Comparison of ENCODE assay signal across 8 cellular contexts in the genomic region with DNA sequence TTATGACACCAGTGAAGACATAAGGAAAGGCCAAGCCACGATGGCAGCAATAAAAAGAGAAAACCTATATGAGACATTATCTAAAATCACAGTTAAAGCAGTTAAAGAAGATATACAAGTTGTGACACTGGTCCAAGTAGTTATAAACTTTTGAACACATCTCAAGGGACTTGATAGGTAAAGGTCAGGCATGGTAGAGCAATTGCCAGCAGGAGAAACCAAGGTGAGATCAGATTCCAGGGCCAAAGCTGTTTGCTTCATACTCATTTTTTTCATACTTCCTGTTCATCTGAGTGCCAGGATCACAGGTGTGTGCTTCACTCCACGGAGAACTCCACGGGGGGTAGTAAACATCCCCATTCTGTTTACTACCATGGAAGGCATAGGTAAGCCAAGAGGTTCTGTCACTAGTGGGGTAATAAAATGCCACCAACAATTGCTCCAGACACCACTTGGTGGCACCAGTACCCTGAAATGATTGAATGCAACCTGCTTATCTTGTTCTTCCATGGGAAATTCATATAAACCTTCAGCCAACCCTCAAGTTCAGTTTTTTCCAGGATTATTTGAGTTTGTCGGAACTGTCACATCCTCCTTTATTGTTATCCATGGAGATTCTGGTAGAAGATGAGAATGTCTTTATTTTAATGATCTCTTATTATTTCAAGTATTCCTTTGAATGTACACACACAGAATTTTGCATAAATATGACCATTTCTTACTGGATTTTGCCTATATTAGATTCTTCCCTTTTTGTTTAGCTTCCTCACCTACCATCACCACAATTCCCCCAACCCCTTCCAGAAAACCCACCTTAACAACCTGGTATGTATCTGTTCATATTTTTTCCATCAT. TPM values are rescaled to one million over a fixed set of nuclear protein-coding genes. Genes with fewer than 3 reads are reported as not detected.
DNase-seq lines count a peak whose midpoint lies in the region; ATAC-seq, FAIRE-seq and TF ChIP-seq lines count a peak whose summit lies in the region.

No MANE protein-coding gene starts in this region.

- H3K27me3 Mint-ChIP-seq in Caco-2 (ENCODE audit: insufficient read depth, unreplicated experiment), result no peaks in the 10 kb centered on the region

- peaks cover 15% of the 10 kb centered on the region for H3K9me3 Mint-ChIP-seq in Caco-2 (ENCODE audit: unreplicated experiment)

- intact Hi-C loops in Caco-2 (cut with micrococcal nuclease; ENCODE audit: unreplicated experiment) (loop anchor here (1.0 kb wide), 3 partner anchors 154 to 530 kb away; no protein-coding TSS in a partner anchor), vagina (cut with DNase I) (no loop called here)

- H3K4me1 Mint-ChIP-seq in Caco-2 (ENCODE audit: low read depth, unreplicated experiment), result peaks cover 13% of the 10 kb centered on the region

- H3K27me3 ChIP-seq in Caco-2 (replicated peaks; ENCODE audit: control insufficient read depth, insufficient read depth, low read length), result no peaks in the 10 kb centered on the region
- H3K27me3 ChIP-seq in bronchial epithelial cell (ENCODE audit: control insufficient read depth, insufficient read depth, low read length), result no peaks in the 10 kb centered on the region
- no peaks in the 10 kb centered on the region for H3K27me3 ChIP-seq in vagina

- POLR2A ChIA-PET in Caco-2 (lab: Charles Lee), result no interaction called here

- CTCF ChIA-PET in Caco-2 (lab: Charles Lee), result interaction anchor here (0.6 kb wide), 2 partner anchors 184 to 234 kb away, joined by 3 read pairs; no protein-coding TSS in a partner anchor

- H3K4me3 ChIP-seq in Caco-2 (ENCODE audit: low read depth, low read length), result no peak overlapping the region
- no peak overlapping the region for H3K4me3 ChIP-seq in bronchial epithelial cell (ENCODE audit: low read depth, low read length)
- H3K4me3 ChIP-seq in vagina, result no peak overlapping the region

- no peaks in the 10 kb centered on the region for H3K36me3 ChIP-seq in Caco-2 (ENCODE audit: control insufficient read depth, insufficient read depth, low read length)
- no peaks in the 10 kb centered on the region for H3K36me3 ChIP-seq in bronchial epithelial cell (ENCODE audit: control insufficient read depth, insufficient read depth, low read length)
- H3K36me3 ChIP-seq in vagina, result no peaks in the 10 kb centered on the region

- no peak overlapping the region for H3K27ac ChIP-seq in vagina

- peaks cover 18% of the 10 kb centered on the region for H3K4me1 ChIP-seq in Caco-2
- H3K4me1 ChIP-seq in vagina, result peaks cover 4% of the 10 kb centered on the region

- H3K27ac Mint-ChIP-seq in Caco-2 (ENCODE audit: unreplicated experiment), result no peak overlapping the region

- BruUV-seq in Caco-2 (replicated peaks; lab: Mats Ljungman, UMichigan), result no TSS peak

- TF ChIP-seq CTCF in Caco-2 (IDR thresholded peaks at IDR 0.05; ENCODE audit: insufficient read depth in 1 of 2, low read depth in 1 of 2, low read length in 1 of 2, severe bottlenecking in 1 of 2, unreplicated experiment in 1 of 2) (peak; percentile 39 to 43), bronchial epithelial cell (IDR thresholded peaks at IDR 0.05; ENCODE audit: insufficient read depth, low read length, severe bottlenecking) (peak; percentile 58), vagina (IDR thresholded peaks at IDR 0.05) (peak in 1 of 3 experiments; percentile 8)

- H3K36me3 Mint-ChIP-seq in Caco-2 (ENCODE audit: insufficient read depth, unreplicated experiment), result no peaks in the 10 kb centered on the region

- DNase-seq in Caco-2 (peak; percentile 49 to 54), HCEC 1CT (peak; percentile 42), NCI-H446 treated with DMSO at 0.1 percent for 48 hours (lab: John Stamatoyannopoulos, UW) (peak; percentile 18), bronchial epithelial cell (ENCODE audit: low read depth) (peak; percentile 47), medulla oblongata (ENCODE audit: extremely low spot score) (peak; percentile 67), vagina (ENCODE audit: extremely low spot score in 2 of 2) (no peak), T-helper 9 cell (no peak)

- no peak for TF ChIP-seq POLR2A in vagina (IDR thresholded peaks at IDR 0.05)

- peak; percentile 73 for FAIRE-seq in bronchial epithelial cell (lab: Jason Lieb, UNC)

- H3K4me3 Mint-ChIP-seq in Caco-2 (ENCODE audit: unreplicated experiment), result no peak overlapping the region

- ATAC-seq in GM21390 (IDR thresholded peaks at IDR 0.05; ENCODE audit: unreplicated experiment), result no peak

- no peaks in the 10 kb centered on the region for H3K9me3 ChIP-seq in Caco-2
- no peaks in the 10 kb centered on the region for H3K9me3 ChIP-seq in vagina

RNA-seq across cellular contexts. Expression of a gene that starts 59.2 kb away (rescaled TPM):
- total RNA-seq in Caco-2 (2022) (86.4 and 99.9 TPM in 2 replicates), bronchial epithelial cell (0.26 TPM in 1 of 2 replicates, not detected in the other), vagina (2.9 TPM)

Comparison
In these comparisons a context has a peak if more than half of its experiments do, and no peak if none do; other contexts are left out.
1. DNase-seq: peak in Caco-2 (2 of 2), HCEC 1CT (single experiment), NCI-H446 treated with DMSO at 0.1 percent for 48 hours (single experiment), bronchial epithelial cell (single experiment) and medulla oblongata (single experiment); none in vagina (0 of 2) and T-helper 9 cell (single experiment).
2. RNA of a gene that starts 59.2 kb away (total RNA-seq): 86.4 to 99.9 TPM in Caco-2; 2.9 TPM in vagina (single experiment) and 0.26 TPM in bronchial epithelial cell; every median in the first group is over 10 times any median in the second.